ENCODE assay signal across 24 cellular contexts in the genomic region with DNA sequence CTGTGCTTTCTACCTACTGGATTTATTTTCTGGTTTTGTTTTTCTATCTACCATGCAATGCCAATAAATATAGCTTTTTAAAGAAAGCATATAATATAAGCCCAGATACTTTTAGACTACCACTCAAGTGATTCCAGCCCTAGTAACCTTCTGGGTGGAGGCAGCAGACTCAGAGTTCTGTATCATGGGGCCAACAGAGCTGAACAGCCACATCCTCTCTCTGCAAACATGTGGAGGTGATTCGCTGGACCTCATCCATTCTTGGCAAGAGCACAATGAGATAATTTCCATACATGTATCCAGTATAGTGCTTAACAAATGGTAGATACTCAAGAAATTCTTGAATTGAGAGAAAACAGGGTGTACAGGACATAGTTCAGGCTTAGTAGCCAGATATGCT.
"Had no signal": no experiment of that assay in that cellular context is flagged by ENCODE, and none has a peak within 500 bp of the region (broad histone marks: within the 10 kb centered on the region; RNA-seq: fewer than 3 reads in every experiment).

No MANE protein-coding gene starts in this region.

- DNase-seq: activated CD4-positive, alpha-beta T cell treated with anti-CD3 and anti-CD28 coated beads for 36 hours; activated CD4-positive, CD25-positive, alpha-beta regulatory T cell; activated CD8-positive, alpha-beta T cell treated with anti-CD3 and anti-CD28 coated beads for 36 hours; activated effector memory CD4-positive, alpha-beta T cell treated with anti-CD3 and anti-CD28 coated beads, Interleukin-2, amount 50 U/mL, for 16 hours; activated naive CD4-positive, alpha-beta T cell treated with Interleukin-2 at 50 U/mL for 16 hours; activated T-cell treated with anti-CD3 and anti-CD28 coated beads, Interleukin-2, amount 50 U/mL, for 24 hours; amygdala; cerebellar nuclear complex; MM.1S; NCI-H1105; NCI-H1436; NCI-H1694 treated with DMSO at 0.1 percent for 48 hours; NCI-H2081 treated with DMSO at 0.1 percent for 48 hours; NCI-H524; NCI-H748 treated with DMSO at 0.1 percent for 48 hours; OCI-M1; RPMI8226; T-cell; T-helper 2 cell; T1000 had no signal

- ATAC-seq: activated CD4-positive, alpha-beta T cell treated with anti-CD3 and anti-CD28 coated beads for 36 hours; activated CD8-positive, alpha-beta T cell treated with anti-CD3 and anti-CD28 coated beads for 36 hours; Panc1; Right ventricle myocardium inferior; T-cell had no signal

- H3K27ac ChIP-seq: SK-N-MC, VCaP had no signal

- H3K4me3 ChIP-seq: SK-N-MC had no signal
